2 cellular contexts compared by ENCODE assay signal in the genomic region with DNA sequence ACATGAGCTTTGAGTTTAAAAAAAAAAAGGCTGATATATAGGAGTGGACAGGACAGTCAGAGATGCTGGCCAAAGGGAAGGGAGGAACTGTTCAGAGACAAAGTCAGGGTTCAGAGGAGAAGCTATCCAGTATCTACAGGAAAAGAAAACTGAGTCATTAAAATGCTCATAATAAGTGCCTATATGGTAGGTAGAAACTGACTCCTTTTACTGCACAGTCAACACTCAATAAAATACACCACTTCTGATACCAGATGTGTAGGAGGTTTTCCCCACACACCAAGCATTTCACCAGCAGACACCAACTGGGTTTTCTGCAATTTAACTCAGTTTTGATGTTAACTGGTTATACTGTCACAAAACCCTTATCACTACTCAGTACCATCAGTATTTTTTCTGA.
TF ChIP-seq lines count a peak whose summit lies in the region.

No MANE protein-coding gene starts in this region.

TF ChIP-seq in GM12878, 131 proteins besides CTCF, POLR2A, EP300 and RAD21 (continued from another document):
- TF ChIP-seq, protein P1, sequence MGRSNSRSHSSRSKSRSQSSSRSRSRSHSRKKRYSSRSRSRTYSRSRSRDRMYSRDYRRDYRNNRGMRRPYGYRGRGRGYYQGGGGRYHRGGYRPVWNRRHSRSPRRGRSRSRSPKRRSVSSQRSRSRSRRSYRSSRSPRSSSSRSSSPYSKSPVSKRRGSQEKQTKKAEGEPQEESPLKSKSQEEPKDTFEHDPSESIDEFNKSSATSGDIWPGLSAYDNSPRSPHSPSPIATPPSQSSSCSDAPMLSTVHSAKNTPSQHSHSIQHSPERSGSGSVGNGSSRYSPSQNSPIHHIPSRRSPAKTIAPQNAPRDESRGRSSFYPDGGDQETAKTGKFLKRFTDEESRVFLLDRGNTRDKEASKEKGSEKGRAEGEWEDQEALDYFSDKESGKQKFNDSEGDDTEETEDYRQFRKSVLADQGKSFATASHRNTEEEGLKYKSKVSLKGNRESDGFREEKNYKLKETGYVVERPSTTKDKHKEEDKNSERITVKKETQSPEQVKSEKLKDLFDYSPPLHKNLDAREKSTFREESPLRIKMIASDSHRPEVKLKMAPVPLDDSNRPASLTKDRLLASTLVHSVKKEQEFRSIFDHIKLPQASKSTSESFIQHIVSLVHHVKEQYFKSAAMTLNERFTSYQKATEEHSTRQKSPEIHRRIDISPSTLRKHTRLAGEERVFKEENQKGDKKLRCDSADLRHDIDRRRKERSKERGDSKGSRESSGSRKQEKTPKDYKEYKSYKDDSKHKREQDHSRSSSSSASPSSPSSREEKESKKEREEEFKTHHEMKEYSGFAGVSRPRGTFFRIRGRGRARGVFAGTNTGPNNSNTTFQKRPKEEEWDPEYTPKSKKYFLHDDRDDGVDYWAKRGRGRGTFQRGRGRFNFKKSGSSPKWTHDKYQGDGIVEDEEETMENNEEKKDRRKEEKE (IDR thresholded peaks at IDR 0.05) = no peak
- TF ChIP-seq MTA2 (IDR thresholded peaks at IDR 0.05; ENCODE audit: low read depth) = no peak
- TF ChIP-seq, protein P2, sequence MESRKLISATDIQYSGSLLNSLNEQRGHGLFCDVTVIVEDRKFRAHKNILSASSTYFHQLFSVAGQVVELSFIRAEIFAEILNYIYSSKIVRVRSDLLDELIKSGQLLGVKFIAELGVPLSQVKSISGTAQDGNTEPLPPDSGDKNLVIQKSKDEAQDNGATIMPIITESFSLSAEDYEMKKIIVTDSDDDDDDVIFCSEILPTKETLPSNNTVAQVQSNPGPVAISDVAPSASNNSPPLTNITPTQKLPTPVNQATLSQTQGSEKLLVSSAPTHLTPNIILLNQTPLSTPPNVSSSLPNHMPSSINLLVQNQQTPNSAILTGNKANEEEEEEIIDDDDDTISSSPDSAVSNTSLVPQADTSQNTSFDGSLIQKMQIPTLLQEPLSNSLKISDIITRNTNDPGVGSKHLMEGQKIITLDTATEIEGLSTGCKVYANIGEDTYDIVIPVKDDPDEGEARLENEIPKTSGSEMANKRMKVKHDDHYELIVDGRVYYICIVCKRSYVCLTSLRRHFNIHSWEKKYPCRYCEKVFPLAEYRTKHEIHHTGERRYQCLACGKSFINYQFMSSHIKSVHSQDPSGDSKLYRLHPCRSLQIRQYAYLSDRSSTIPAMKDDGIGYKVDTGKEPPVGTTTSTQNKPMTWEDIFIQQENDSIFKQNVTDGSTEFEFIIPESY (IDR thresholded peaks at IDR 0.05) = no peak
- no peak for TF ChIP-seq CBX3 (IDR thresholded peaks at IDR 0.05; ENCODE audit: borderline replicate concordance, low read depth)
- TF ChIP-seq ZNF274 (IDR thresholded peaks at IDR 0.05; ENCODE audit: insufficient read depth, insufficient read length) = no peak
- no peak for TF ChIP-seq NR2F1 (conservative IDR thresholded peaks at IDR 0.05)
- TF ChIP-seq BACH1 (IDR thresholded peaks at IDR 0.05; ENCODE audit: borderline replicate concordance) = no peak
- TF ChIP-seq, protein P3, sequence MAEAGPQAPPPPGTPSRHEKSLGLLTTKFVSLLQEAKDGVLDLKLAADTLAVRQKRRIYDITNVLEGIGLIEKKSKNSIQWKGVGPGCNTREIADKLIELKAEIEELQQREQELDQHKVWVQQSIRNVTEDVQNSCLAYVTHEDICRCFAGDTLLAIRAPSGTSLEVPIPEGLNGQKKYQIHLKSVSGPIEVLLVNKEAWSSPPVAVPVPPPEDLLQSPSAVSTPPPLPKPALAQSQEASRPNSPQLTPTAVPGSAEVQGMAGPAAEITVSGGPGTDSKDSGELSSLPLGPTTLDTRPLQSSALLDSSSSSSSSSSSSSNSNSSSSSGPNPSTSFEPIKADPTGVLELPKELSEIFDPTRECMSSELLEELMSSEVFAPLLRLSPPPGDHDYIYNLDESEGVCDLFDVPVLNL (IDR thresholded peaks at IDR 0.05; ENCODE audit: low read depth, low read length) = no peak
- TF ChIP-seq ZZZ3 (IDR thresholded peaks at IDR 0.05; ENCODE audit: control insufficient read depth, insufficient read length, low read depth) = no peak
- TF ChIP-seq BRCA1 (IDR thresholded peaks at IDR 0.05; ENCODE audit: low read depth, low read length) = no peak
- no peak for TF ChIP-seq EGR1 (IDR thresholded peaks at IDR 0.05; ENCODE audit: borderline replicate concordance in 1 of 2, low read depth in 2 of 2, low read length in 2 of 2)
- TF ChIP-seq GABPA (IDR thresholded peaks at IDR 0.05; ENCODE audit: low read depth) = no peak
TF ChIP-seq in GM12878: peak in this region for 0.

TF ChIP-seq in HEK293T, 16 proteins besides CTCF, POLR2A, EP300 and RAD21 (continued from another document):
- TF ChIP-seq NFRKB (IDR thresholded peaks at IDR 0.05) = no peak
